ENCODE assay signal across 10 cellular contexts in genomic region chr5:177299711-177300110, GRCh38. TPM values are rescaled to one million over a fixed set of nuclear protein-coding genes. Genes with fewer than 3 reads are reported as not detected.
A peak's percentile ranks its signal among the peaks of the same experiment; 100 is the strongest.
DNase-seq lines count a peak whose midpoint lies in the region; ATAC-seq and TF ChIP-seq lines count a peak whose summit lies in the region.
"Had no signal": no experiment of that assay in that cellular context is flagged by ENCODE, and none has a peak within 500 bp of the region (broad histone marks: within the 10 kb centered on the region; RNA-seq: fewer than 3 reads in every experiment).

No MANE protein-coding gene starts in this region.

- H3K36me3 ChIP-seq in cardiac muscle cell (peaks cover 20% of the 10 kb centered on the region), transverse colon (peaks cover 0 to 8% (median 4%) of the 10 kb centered on the region in 4 donors)

- intact Hi-C loops in left ventricle myocardium superior (cut with micrococcal nuclease) (no loop called here), transverse colon (cut with DNase I; ENCODE audit: low total_unique reads) (no loop called here)
- intact Hi-C loops in activated T-helper 1 cell treated with anti-CD3 and anti-CD28 coated beads, Interleukin-12 subunit alpha, Interleukin-12 subunit beta, Interleukin-2, Interleukin-4 antibody, amounts not matched to agents 30 ng/mL and 10 ng/mL and 1 ng/mL, durations not matched to agents 14 hours and 24 hours and 36 hours (cut with micrococcal nuclease) = loop anchor here (5.0 kb wide), 1 partner anchor 852 kb away; the partner anchor contains the start of gene FAF2

- DNase-seq in cardiac muscle cell (ENCODE audit: low read depth in 1 of 2, low spot score in 1 of 2) = no peak
- no peak for DNase-seq in left ventricle myocardium superior
- DNase-seq in activated T-helper 1 cell treated with anti-CD3 and anti-CD28 coated beads, Interleukin-12 subunit alpha, Interleukin-12 subunit beta, Interleukin-2, Interleukin-4 antibody, amounts not matched to agents 30 ng/mL and 10 ng/mL and 1 ng/mL, durations not matched to agents 14 hours and 24 hours and 36 hours (ENCODE audit: low spot score) = no peak
- DNase-seq in memory B cell (ENCODE audit: low spot score in 2 of 2) = no peak
- DNase-seq in transverse colon = no peak
- DNase-seq in NCI-H2081 (lab: John Stamatoyannopoulos, UW) = no peak
- DNase-seq in pons (ENCODE audit: low spot score) = no peak
- no peak for DNase-seq in nucleus accumbens (lab: John Stamatoyannopoulos, UW)
- DNase-seq: NCI-H1105 had no signal

- no peak for TF ChIP-seq POLR2A in transverse colon (IDR thresholded peaks at IDR 0.05)

- H3K27me3 ChIP-seq in cardiac muscle cell = no peaks in the 10 kb centered on the region
- H3K27me3 ChIP-seq in transverse colon = no peaks in the 10 kb centered on the region

- no peaks in the 10 kb centered on the region for H3K9me3 Mint-ChIP-seq in activated T-helper 1 cell treated with anti-CD3 and anti-CD28 coated beads, Interleukin-12 subunit alpha, Interleukin-12 subunit beta, Interleukin-2, Interleukin-4 antibody, amounts not matched to agents 30 ng/mL and 10 ng/mL and 1 ng/mL, durations not matched to agents 14 hours and 24 hours and 36 hours
- H3K9me3 Mint-ChIP-seq in memory B cell = no peaks in the 10 kb centered on the region

- ATAC-seq in left ventricle myocardium superior (no peak), memory B cell (ENCODE audit: low read depth) (no peak)

- H3K4me1 Mint-ChIP-seq in activated T-helper 1 cell treated with anti-CD3 and anti-CD28 coated beads, Interleukin-12 subunit alpha, Interleukin-12 subunit beta, Interleukin-2, Interleukin-4 antibody, amounts not matched to agents 30 ng/mL and 10 ng/mL and 1 ng/mL, durations not matched to agents 14 hours and 24 hours and 36 hours (ENCODE audit: low read depth) = peaks cover 77% of the 10 kb centered on the region
- H3K4me1 Mint-ChIP-seq in memory B cell = peaks cover 57% of the 10 kb centered on the region

- no peaks in the 10 kb centered on the region for H3K27me3 Mint-ChIP-seq in activated T-helper 1 cell treated with anti-CD3 and anti-CD28 coated beads, Interleukin-12 subunit alpha, Interleukin-12 subunit beta, Interleukin-2, Interleukin-4 antibody, amounts not matched to agents 30 ng/mL and 10 ng/mL and 1 ng/mL, durations not matched to agents 14 hours and 24 hours and 36 hours (ENCODE audit: insufficient read depth)
- no peaks in the 10 kb centered on the region for H3K27me3 Mint-ChIP-seq in memory B cell

- peak overlapping the region; percentile 20 for H3K4me3 Mint-ChIP-seq in activated T-helper 1 cell treated with anti-CD3 and anti-CD28 coated beads, Interleukin-12 subunit alpha, Interleukin-12 subunit beta, Interleukin-2, Interleukin-4 antibody, amounts not matched to agents 30 ng/mL and 10 ng/mL and 1 ng/mL, durations not matched to agents 14 hours and 24 hours and 36 hours
- H3K4me3 Mint-ChIP-seq in memory B cell = peak overlapping the region; percentile 40

- peaks cover 4% of the 10 kb centered on the region for H3K4me1 ChIP-seq in cardiac muscle cell (ENCODE audit: low read depth)
- peaks cover 40 to 68% (median 51%) of the 10 kb centered on the region in 4 donors for H3K4me1 ChIP-seq in transverse colon

- in situ Hi-C loops in transverse colon (cut with MboI; ENCODE audit: low pct_ligation_motif_present in 1 of 4, low pct_unique_long_range_greater_than_20kb in 1 of 4, low sequenced_read_pairs in 3 of 4) = loop anchor here in 3 of 4 donors (25.0 kb wide), 3 partner anchors 162 to 187 kb away; partner anchors contain the start of genes DBN1 (in 1 of the 3) and NSD1 (in 1 of the 3)

- no peaks in the 10 kb centered on the region for H3K9me3 ChIP-seq in cardiac muscle cell (ENCODE audit: low read depth)
- H3K9me3 ChIP-seq in transverse colon = no peaks in the 10 kb centered on the region

- peaks cover 58% of the 10 kb centered on the region for H3K36me3 Mint-ChIP-seq in activated T-helper 1 cell treated with anti-CD3 and anti-CD28 coated beads, Interleukin-12 subunit alpha, Interleukin-12 subunit beta, Interleukin-2, Interleukin-4 antibody, amounts not matched to agents 30 ng/mL and 10 ng/mL and 1 ng/mL, durations not matched to agents 14 hours and 24 hours and 36 hours (ENCODE audit: low read depth)
- H3K36me3 Mint-ChIP-seq in memory B cell = peaks cover 3% of the 10 kb centered on the region

- H3K27ac Mint-ChIP-seq in activated T-helper 1 cell treated with anti-CD3 and anti-CD28 coated beads, Interleukin-12 subunit alpha, Interleukin-12 subunit beta, Interleukin-2, Interleukin-4 antibody, amounts not matched to agents 30 ng/mL and 10 ng/mL and 1 ng/mL, durations not matched to agents 14 hours and 24 hours and 36 hours = peak overlapping the region; percentile 84
- peak overlapping the region; percentile 93 for H3K27ac Mint-ChIP-seq in memory B cell

- no peak for TF ChIP-seq EP300 in transverse colon (IDR thresholded peaks at IDR 0.05; ENCODE audit: low read depth)

- H3K4me3 ChIP-seq in cardiac muscle cell = no peak overlapping the region
- H3K4me3 ChIP-seq in transverse colon = no peak overlapping the region

- no peak for TF ChIP-seq CTCF in cardiac muscle cell (IDR thresholded peaks at IDR 0.05; ENCODE audit: low read depth, low read length)
- no peak for TF ChIP-seq CTCF in transverse colon (IDR thresholded peaks at IDR 0.05)

- peak overlapping the region; percentile 50 for H3K27ac ChIP-seq in cardiac muscle cell
- H3K27ac ChIP-seq in transverse colon = peak overlapping the region; percentile 89 to 92 (median 91)
- H3K27ac ChIP-seq: C4-2B had no signal

- 50 to 71% methylated on average over 1 to 9 of the region's 9 CpGs for WGBS in transverse colon (ENCODE audit: low coverage in 1 of 2), 2 donors

RNA-seq across cellular contexts. Expression of gene RAB24, which starts 3.8 kb away (rescaled TPM):
- total RNA-seq in cardiac muscle cell (69.2 and 94.7 TPM in 2 replicates), left ventricle myocardium superior (21.6 TPM), transverse colon (10 to 100 TPM; 38.2 to 68.1 (median 51.8) TPM)
- 70.7 and 81.5 TPM in 2 replicates for polyA plus RNA-seq in cardiac muscle cell
- total RNA-seq in activated T-helper 1 cell treated with anti-CD3 and anti-CD28 coated beads, Interleukin-12 subunit alpha, Interleukin-12 subunit beta, Interleukin-2, Interleukin-4 antibody, amounts not matched to agents 30 ng/mL and 10 ng/mL and 1 ng/mL, durations not matched to agents 14 hours and 24 hours and 36 hours = 19.7 and 22.4 TPM in 2 replicates

RNA-seq across cellular contexts. Expression of gene PRELID1, which starts 3.9 kb away (rescaled TPM):
- total RNA-seq in cardiac muscle cell = 86.0 and 156 TPM in 2 replicates
- polyA plus RNA-seq in cardiac muscle cell = 134 and 185 TPM in 2 replicates
- total RNA-seq in left ventricle myocardium superior = 35.2 TPM
- total RNA-seq in activated T-helper 1 cell treated with anti-CD3 and anti-CD28 coated beads, Interleukin-12 subunit alpha, Interleukin-12 subunit beta, Interleukin-2, Interleukin-4 antibody, amounts not matched to agents 30 ng/mL and 10 ng/mL and 1 ng/mL, durations not matched to agents 14 hours and 24 hours and 36 hours = 239 and 250 TPM in 2 replicates
- total RNA-seq in transverse colon = 100 to 1,000 TPM in 3 of 4 donors, 10 to 100 TPM in 1; 52.1 to 192 (median 142) TPM

RNA-seq across cellular contexts. Expression of gene MXD3, which starts 12.0 kb away (rescaled TPM):
- 15.2 and 112 TPM in 2 replicates for total RNA-seq in cardiac muscle cell
- 7.3 and 50.5 TPM in 2 replicates for polyA plus RNA-seq in cardiac muscle cell
- total RNA-seq in left ventricle myocardium superior = 1.7 TPM
- total RNA-seq in activated T-helper 1 cell treated with anti-CD3 and anti-CD28 coated beads, Interleukin-12 subunit alpha, Interleukin-12 subunit beta, Interleukin-2, Interleukin-4 antibody, amounts not matched to agents 30 ng/mL and 10 ng/mL and 1 ng/mL, durations not matched to agents 14 hours and 24 hours and 36 hours = 9.6 and 11.8 TPM in 2 replicates
- total RNA-seq in transverse colon = 100 to 1,000 TPM in 1 of 4 donors, 10 to 100 TPM in 3; 10.8 to 257 (median 21.7) TPM

RNA-seq across cellular contexts. Expression of gene LMAN2, which starts 51.8 kb away (rescaled TPM):
- 163 and 198 TPM in 2 replicates for total RNA-seq in cardiac muscle cell
- polyA plus RNA-seq in cardiac muscle cell = 213 and 261 TPM in 2 replicates
- total RNA-seq in left ventricle myocardium superior = 61.2 TPM
- 108 and 118 TPM in 2 replicates for total RNA-seq in activated T-helper 1 cell treated with anti-CD3 and anti-CD28 coated beads, Interleukin-12 subunit alpha, Interleukin-12 subunit beta, Interleukin-2, Interleukin-4 antibody, amounts not matched to agents 30 ng/mL and 10 ng/mL and 1 ng/mL, durations not matched to agents 14 hours and 24 hours and 36 hours
- total RNA-seq in transverse colon = 100 to 1,000 TPM; 236 to 322 (median 293) TPM

RNA-seq across cellular contexts. Expression of gene RGS14, which starts 58.0 kb away (rescaled TPM):
- total RNA-seq in cardiac muscle cell (68.1 and 139 TPM in 2 replicates), left ventricle myocardium superior (2.0 TPM), transverse colon (10 to 100 TPM; 16.5 to 49.6 (median 24.4) TPM)
- 33.6 and 76.5 TPM in 2 replicates for polyA plus RNA-seq in cardiac muscle cell
- total RNA-seq in activated T-helper 1 cell treated with anti-CD3 and anti-CD28 coated beads, Interleukin-12 subunit alpha, Interleukin-12 subunit beta, Interleukin-2, Interleukin-4 antibody, amounts not matched to agents 30 ng/mL and 10 ng/mL and 1 ng/mL, durations not matched to agents 14 hours and 24 hours and 36 hours = 37.8 and 41.3 TPM in 2 replicates
